ENCODE assay signal across 14 cellular contexts in genomic region chr9:14515564-14516198, GRCh38.
DNase-seq lines count a peak whose midpoint lies in the region; ATAC-seq and TF ChIP-seq lines count a peak whose summit lies in the region.
"Had no signal": no experiment of that assay in that cellular context is flagged by ENCODE, and none has a peak within 500 bp of the region (broad histone marks: within the 10 kb centered on the region; RNA-seq: fewer than 3 reads in every experiment).

No MANE protein-coding gene starts in this region.

- H3F3A ChIP-seq in PC-3 (ENCODE audit: low read length, unreplicated experiment) = no peaks in the 10 kb centered on the region

- H3K27me3 ChIP-seq in HUES6 (ENCODE audit: control insufficient read depth, insufficient read depth, low read length) (no peaks in the 10 kb centered on the region), psoas muscle (ENCODE audit: insufficient read depth in 3 of 3, low read length in 2 of 3) (no peaks in the 10 kb centered on the region), PC-3 (ENCODE audit: low read length) (no peaks in the 10 kb centered on the region)

- 0 out of 2 replicates have a peak overlapping the region, but pooled peaks have one; percentile 26 for H3K27ac ChIP-seq in HUES6 (ENCODE audit: low read depth, low read length)
- H3K27ac ChIP-seq in psoas muscle = peak overlapping the region; percentile 56
- no peak overlapping the region for H3K27ac ChIP-seq in PC-3 (ENCODE audit: low read length)

- H3K36me3 Mint-ChIP-seq in activated CD4-positive, alpha-beta memory T cell treated with anti-CD3 and anti-CD28 coated beads for 36 hours = no peaks in the 10 kb centered on the region
- H3K36me3 Mint-ChIP-seq: CD4-positive, alpha-beta memory T cell had no signal

- POLR2A ChIA-PET in activated CD4-positive, alpha-beta memory T cell treated with anti-CD3 and anti-CD28 coated beads for 36 hours (lab: Charles Lee) = no interaction called here
- POLR2A ChIA-PET in PC-3 (lab: Charles Lee; ENCODE audit: unreplicated experiment) = no interaction called here

- H4K20me1 ChIP-seq in PC-3 (ENCODE audit: low read length) = no peaks in the 10 kb centered on the region

- CTCF ChIA-PET in activated CD4-positive, alpha-beta memory T cell treated with anti-CD3 and anti-CD28 coated beads for 36 hours (lab: Charles Lee) = interaction anchor here (0.6 kb wide), 1 partner anchor 1073 kb away, joined by 3 read pairs; no protein-coding TSS in a partner anchor
- CTCF ChIA-PET in PC-3 (lab: Charles Lee) = no interaction called here

- no TSS peak for BruUV-seq in PC-3 (replicated peaks; lab: Mats Ljungman, UMichigan)

- H3K79me2 ChIP-seq in PC-3 (ENCODE audit: low read length) = no peaks in the 10 kb centered on the region

- H3K4me1 Mint-ChIP-seq in activated CD4-positive, alpha-beta memory T cell treated with anti-CD3 and anti-CD28 coated beads for 36 hours (ENCODE audit: low read depth) = no peaks in the 10 kb centered on the region
- H3K4me1 Mint-ChIP-seq: CD4-positive, alpha-beta memory T cell had no signal

- no peak for TF ChIP-seq CTCF in psoas muscle (IDR thresholded peaks at IDR 0.05)
- TF ChIP-seq CTCF in PC-3 (conservative IDR thresholded peaks at IDR 0.05; ENCODE audit: low read depth, low read length) = no peak

- H3K4me3 ChIP-seq in HUES6 (ENCODE audit: low read depth, low read length) = no peak overlapping the region
- H3K4me3 ChIP-seq in psoas muscle = no peak overlapping the region
- no peak overlapping the region for H3K4me3 ChIP-seq in PC-3 (ENCODE audit: low read length)
- H3K4me3 ChIP-seq: lung had no signal

- H3K9ac ChIP-seq in HUES6 (ENCODE audit: low read length) (no peak overlapping the region), PC-3 (ENCODE audit: low read length) (no peak overlapping the region)

- ATAC-seq in psoas muscle (peak; percentile 91 to 99 (median 98)), HG03025 (IDR thresholded peaks at IDR 0.05; ENCODE audit: low FRiP score, unreplicated experiment) (no peak), GM18498 (IDR thresholded peaks at IDR 0.05; ENCODE audit: unreplicated experiment) (no peak), PC-3 (no peak)

- peak; percentile 23 for DNase-seq in NCI-H345 treated with DMSO at 0.1 percent for 48 hours (lab: John Stamatoyannopoulos, UW; ENCODE audit: unreplicated experiment)
- DNase-seq in cerebellum (ENCODE audit: low spot score) = peak; percentile 33
- DNase-seq in psoas muscle = peak; percentile 73 to 87
- no peak for DNase-seq in activated CD4-positive, alpha-beta memory T cell treated with anti-CD3 and anti-CD28 coated beads for 36 hours
- no peak for DNase-seq in PC-3
- DNase-seq: activated CD4-positive, CD25-positive, alpha-beta regulatory T cell; activated T-cell treated with anti-CD3 and anti-CD28 coated beads, Interleukin-2, amount 50 U/mL, for 1 hour; amniotic stem cell; CD4-positive, alpha-beta memory T cell; NCI-H1694 had no signal

- H3K4me3 Mint-ChIP-seq in activated CD4-positive, alpha-beta memory T cell treated with anti-CD3 and anti-CD28 coated beads for 36 hours = no peak overlapping the region
- H3K4me3 Mint-ChIP-seq: CD4-positive, alpha-beta memory T cell had no signal

- no peak overlapping the region for H3K27ac Mint-ChIP-seq in activated CD4-positive, alpha-beta memory T cell treated with anti-CD3 and anti-CD28 coated beads for 36 hours
- H3K27ac Mint-ChIP-seq: CD4-positive, alpha-beta memory T cell had no signal

- 21 to 36% (median 30%) methylated on average over 16 of the region's 16 CpGs for WGBS in psoas muscle, 3 donors

- H3K9me3 Mint-ChIP-seq in activated CD4-positive, alpha-beta memory T cell treated with anti-CD3 and anti-CD28 coated beads for 36 hours = no peaks in the 10 kb centered on the region

- no peaks in the 10 kb centered on the region for H3K9me2 ChIP-seq in PC-3 (replicated peaks; ENCODE audit: low read length)

- H3K4me2 ChIP-seq in PC-3 (ENCODE audit: low read length) = no peak overlapping the region

- intact Hi-C loops in psoas muscle (cut with DNase I) = no loop called here
- intact Hi-C loops in activated CD4-positive, alpha-beta memory T cell treated with anti-CD3 and anti-CD28 coated beads for 36 hours (cut with micrococcal nuclease) = no loop called here
- intact Hi-C loops in PC-3 (cut with micrococcal nuclease) = no loop called here

- H3K4me1 ChIP-seq in HUES6 (ENCODE audit: control insufficient read depth, insufficient read depth, low read length) (peaks cover 29% of the 10 kb centered on the region), psoas muscle (peaks cover 6% of the 10 kb centered on the region), PC-3 (ENCODE audit: insufficient read depth, low read length) (no peaks in the 10 kb centered on the region)

- H3K36me3 ChIP-seq in HUES6 (ENCODE audit: control insufficient read depth, insufficient read depth, low read length) = no peaks in the 10 kb centered on the region
- H3K36me3 ChIP-seq in psoas muscle (ENCODE audit: insufficient read depth in 1 of 2, low read depth in 1 of 2) = no peaks in the 10 kb centered on the region
- no peaks in the 10 kb centered on the region for H3K36me3 ChIP-seq in PC-3 (ENCODE audit: low read depth, low read length)

- H2AFZ ChIP-seq in PC-3 (ENCODE audit: low read length) = no peak overlapping the region

- no peaks in the 10 kb centered on the region for H3K9me3 ChIP-seq in HUES6 (ENCODE audit: control insufficient read depth, insufficient read depth, low read depth, low read length)
- no peaks in the 10 kb centered on the region for H3K9me3 ChIP-seq in psoas muscle
- no peaks in the 10 kb centered on the region for H3K9me3 ChIP-seq in PC-3 (ENCODE audit: low read length)

- H3K27me3 Mint-ChIP-seq in activated CD4-positive, alpha-beta memory T cell treated with anti-CD3 and anti-CD28 coated beads for 36 hours = no peaks in the 10 kb centered on the region
- H3K27me3 Mint-ChIP-seq: CD4-positive, alpha-beta memory T cell had no signal

Comparison
In these comparisons a context has a peak if more than half of its experiments do, and no peak if none do; other contexts are left out.
1. DNase-seq: peak in NCI-H345 treated with DMSO at 0.1 percent for 48 hours (single experiment), cerebellum (single experiment) and psoas muscle (2 of 2); none in activated CD4-positive, alpha-beta memory T cell treated with anti-CD3 and anti-CD28 coated beads for 36 hours (single experiment) and PC-3 (single experiment).
2. ATAC-seq: peak in psoas muscle (4 of 4); none in HG03025 (single experiment), GM18498 (single experiment) and PC-3 (single experiment).